In genomic region chr4:8419222-8420041, GRCh38 we compare ENCODE assay signal across 9 cellular contexts. TPM values are rescaled to one million over a fixed set of nuclear protein-coding genes. Genes with fewer than 3 reads are reported as not detected.
DNase-seq lines count a peak whose midpoint lies in the region; ATAC-seq and TF ChIP-seq lines count a peak whose summit lies in the region.
"Had no signal": no experiment of that assay in that cellular context is flagged by ENCODE, and none has a peak within 500 bp of the region (broad histone marks: within the 10 kb centered on the region; RNA-seq: fewer than 3 reads in every experiment).

No MANE protein-coding gene starts in this region.

- WGBS in suprapubic skin, result 91% methylated on average over 12 of the region's 12 CpGs

- H3K4me1 ChIP-seq in CD8-positive, alpha-beta T cell (ENCODE audit: insufficient read depth, low read length), result no peaks in the 10 kb centered on the region
- peaks cover 17% of the 10 kb centered on the region for H3K4me1 ChIP-seq in suprapubic skin
- H3K4me1 ChIP-seq: parathyroid adenoma had no signal

- no peak for DNase-seq in CD8-positive, alpha-beta T cell
- DNase-seq in NOMO-1 (lab: John Stamatoyannopoulos, UW; ENCODE audit: unreplicated experiment in 2 of 2), result peak; percentile 18 to 59
- peak; percentile 52 for DNase-seq in fibroblast of mammary gland (ENCODE audit: low read depth)
- DNase-seq in suprapubic skin (ENCODE audit: low spot score in 2 of 2), result no peak
- no peak for DNase-seq in NCI-H524 (lab: John Stamatoyannopoulos, UW)
- no peak for DNase-seq in HPDE6-E6E7 (ENCODE audit: extremely low spot score)
- no peak for DNase-seq in left colon

- no peak for TF ChIP-seq POLR2A in suprapubic skin (IDR thresholded peaks at IDR 0.05)

- no peaks in the 10 kb centered on the region for H3K9me3 Mint-ChIP-seq in CD8-positive, alpha-beta T cell

- peak; percentile 57 for ATAC-seq in CD8-positive, alpha-beta T cell
- ATAC-seq in GM21447 (IDR thresholded peaks at IDR 0.05; ENCODE audit: unreplicated experiment), result peak; percentile 92
- no peak for ATAC-seq in left colon

- H3K4me3 Mint-ChIP-seq in CD8-positive, alpha-beta T cell, result no peak overlapping the region

- no peaks in the 10 kb centered on the region for H3K27me3 Mint-ChIP-seq in CD8-positive, alpha-beta T cell (ENCODE audit: low read depth)

- H3K27me3 ChIP-seq in CD8-positive, alpha-beta T cell (ENCODE audit: insufficient read depth, low read length), result no peaks in the 10 kb centered on the region
- H3K27me3 ChIP-seq in suprapubic skin, result no peaks in the 10 kb centered on the region

- H3K4me1 Mint-ChIP-seq in CD8-positive, alpha-beta T cell (ENCODE audit: low read depth), result peaks cover 17% of the 10 kb centered on the region

- CTCF ChIA-PET in CD8-positive, alpha-beta T cell (lab: Charles Lee), result interaction anchor here (1.3 to 2.3 kb wide), 2 partner anchors 16 to 242 kb away, joined by 3 to 11 read pairs; no protein-coding TSS in a partner anchor

- H3K9me3 ChIP-seq in CD8-positive, alpha-beta T cell (ENCODE audit: low read length), result no peaks in the 10 kb centered on the region
- no peaks in the 10 kb centered on the region for H3K9me3 ChIP-seq in suprapubic skin

- TF ChIP-seq EP300 in suprapubic skin (IDR thresholded peaks at IDR 0.05), result peak; percentile 28

- TF ChIP-seq CTCF in CD8-positive, alpha-beta T cell (IDR thresholded peaks at IDR 0.05), result no peak
- no peak for TF ChIP-seq CTCF in fibroblast of mammary gland (conservative IDR thresholded peaks at IDR 0.05; ENCODE audit: control insufficient read depth, insufficient read depth, low read depth, low read length)
- TF ChIP-seq CTCF in suprapubic skin (IDR thresholded peaks at IDR 0.05), result no peak

- no peak overlapping the region for H3K4me3 ChIP-seq in CD8-positive, alpha-beta T cell (ENCODE audit: low read depth, low read length)
- H3K4me3 ChIP-seq in fibroblast of mammary gland (ENCODE audit: control insufficient read depth, low read depth, low read length) (no peak overlapping the region), suprapubic skin (no peak overlapping the region)

- H3K36me3 ChIP-seq in CD8-positive, alpha-beta T cell (ENCODE audit: insufficient read depth, low read length), result peaks cover 9% of the 10 kb centered on the region
- H3K36me3 ChIP-seq in suprapubic skin, result peaks cover 21% of the 10 kb centered on the region

- POLR2A ChIA-PET in CD8-positive, alpha-beta T cell (lab: Charles Lee), result no interaction called here

- H3K27ac ChIP-seq in CD8-positive, alpha-beta T cell (ENCODE audit: low read depth, low read length), result no peak overlapping the region
- no peak overlapping the region for H3K27ac ChIP-seq in suprapubic skin
- H3K27ac ChIP-seq: parathyroid adenoma had no signal

- intact Hi-C loops in CD8-positive, alpha-beta T cell (cut with DNase I, micrococcal nuclease), result no loop called here
- intact Hi-C loops in left colon (cut with DNase I, micrococcal nuclease), result no loop called here

- peaks cover 31% of the 10 kb centered on the region for H3K36me3 Mint-ChIP-seq in CD8-positive, alpha-beta T cell

- H3K27ac Mint-ChIP-seq in CD8-positive, alpha-beta T cell, result peak overlapping the region; percentile 32

RNA-seq across cellular contexts. Expression of gene ACOX3, which starts 21.1 kb away (rescaled TPM):
- 1 to 10 TPM; 5.3 to 5.8 TPM for total RNA-seq in CD8-positive, alpha-beta T cell
- total RNA-seq in suprapubic skin (10 to 100 TPM; 33.9 to 73.5 (median 54.3) TPM), left colon (10 to 100 TPM; 25.9 to 29.7 TPM)

RNA-seq across cellular contexts. Expression of gene TRMT44, which starts 21.1 kb away (rescaled TPM):
- total RNA-seq in CD8-positive, alpha-beta T cell, result 10 to 100 TPM; 34.9 to 44.2 TPM
- total RNA-seq in suprapubic skin, result 10 to 100 TPM; 30.8 to 60.0 (median 46.1) TPM
- total RNA-seq in left colon, result 10 to 100 TPM; 14.3 to 16.4 TPM

Comparison
In these comparisons a context has a peak if more than half of its experiments do, and no peak if none do; other contexts are left out.
1. DNase-seq: peak in NOMO-1 (2 of 2) and fibroblast of mammary gland (single experiment); none in CD8-positive, alpha-beta T cell (0 of 7), suprapubic skin (0 of 2), NCI-H524 (0 of 2), HPDE6-E6E7 (single experiment) and left colon (0 of 2).